ENCODE assay signal across 19 cellular contexts in the genomic region with DNA sequence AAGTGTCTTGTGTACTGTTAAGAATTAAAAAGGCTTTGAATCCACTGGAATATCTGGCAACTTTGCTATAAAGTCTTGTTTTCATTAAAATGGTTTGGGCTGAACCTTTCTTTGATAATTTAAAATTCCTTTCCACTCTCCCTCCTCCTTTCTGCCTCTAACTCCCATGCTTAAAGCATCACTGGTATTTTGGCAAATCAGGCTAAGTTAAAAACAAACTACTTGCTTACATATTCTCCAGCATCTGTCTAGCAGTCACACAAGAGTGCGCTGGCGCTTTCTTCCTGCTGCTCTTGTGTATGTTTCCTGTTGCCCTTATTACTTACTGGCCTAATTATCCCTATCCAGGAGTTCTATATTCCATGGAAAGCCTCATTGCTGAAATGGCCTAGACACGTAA.
DNase-seq lines count a peak whose midpoint lies in the region; TF ChIP-seq lines count a peak whose summit lies in the region.
"Had no signal": no experiment of that assay in that cellular context is flagged by ENCODE, and none has a peak within 500 bp of the region (broad histone marks: within the 10 kb centered on the region; RNA-seq: fewer than 3 reads in every experiment).

No MANE protein-coding gene starts in this region.

- H3K4me3 ChIP-seq in SK-N-SH (ENCODE audit: low read depth in 2 of 2, low read length in 1 of 2) = no peak overlapping the region
- no peak overlapping the region for H3K4me3 ChIP-seq in fibroblast of the aortic adventitia (ENCODE audit: low read depth, low read length)
- no peak overlapping the region for H3K4me3 ChIP-seq in HAP-1
- H3K4me3 ChIP-seq: SJCRH30 had no signal

- POLR2A ChIA-PET in SK-N-SH (lab: Yijun Ruan, JAX) = no interaction called here

- DNase-seq in AG08396 (ENCODE audit: low spot score) (peak; percentile 8), EH (ENCODE audit: low read depth) (peak; percentile 35), SK-N-SH (no peak), fibroblast of the aortic adventitia (ENCODE audit: low read depth) (peak; percentile 56), NCI-H345 (lab: John Stamatoyannopoulos, UW) (no peak), HAP-1 (ENCODE audit: low spot score in 2 of 2) (no peak)
- no peak for DNase-seq in stimulated activated naive CD4-positive, alpha-beta T cell treated with Interleukin-2 at 50 U/mL for 16 hours (lab: John Stamatoyannopoulos, UW)
- no peak for DNase-seq in stimulated activated CD4-positive, alpha-beta T cell treated with anti-CD3 and anti-CD28 coated beads, Interleukin-12 subunit alpha, Interleukin-12 subunit beta, amount 100 ng/mL, for 4 hours
- DNase-seq: CD4-positive, CD25-positive, alpha-beta regulatory T cell; DMS153; GF-D8; NCI-H187; NCI-H2107; NCI-H226; NCI-H524 treated with DMSO at 0.1 percent for 48 hours; SJCRH30; SW 1271 had no signal

- H3K27ac ChIP-seq in SK-N-SH (ENCODE audit: low read depth in 2 of 2, low read length in 1 of 2) = peak overlapping the region; percentile 0 to 17; a peak in 2 of 4 replicates
- H3K27ac ChIP-seq: HL-60, KMS-11, SJCRH30 had no signal

- CTCF ChIA-PET in SK-N-SH (lab: Yijun Ruan, JAX) = no interaction called here

- H3K27me3 ChIP-seq in SK-N-SH (ENCODE audit: insufficient read depth) (no peaks in the 10 kb centered on the region), HAP-1 (ENCODE audit: low read depth) (no peaks in the 10 kb centered on the region)
- H3K27me3 ChIP-seq: SJCRH30 had no signal

- TF ChIP-seq CTCF in SK-N-SH (IDR thresholded peaks at IDR 0.05) (no peak), fibroblast of the aortic adventitia (IDR thresholded peaks at IDR 0.05; ENCODE audit: insufficient read depth, low read length) (no peak)

- H2AFZ ChIP-seq in SK-N-SH (ENCODE audit: low read depth) = no peak overlapping the region

- TF ChIP-seq EP300 in SK-N-SH (IDR thresholded peaks at IDR 0.05; ENCODE audit: borderline replicate concordance in 1 of 2, low read depth in 1 of 2, low read length in 1 of 2) = no peak

- H3F3A ChIP-seq in SK-N-SH (replicated peaks; ENCODE audit: insufficient read depth) = peaks cover 43% of the 10 kb centered on the region

- in situ Hi-C loops in HAP-1 (cut with MboI; ENCODE audit: low sequenced_read_pairs) = no loop called here

- H4K20me1 ChIP-seq in SK-N-SH (ENCODE audit: insufficient read depth) = no peaks in the 10 kb centered on the region

- no peak overlapping the region for H3K4me2 ChIP-seq in SK-N-SH
- H3K4me2 ChIP-seq: KMS-11 had no signal

- no peak overlapping the region for H3K9ac ChIP-seq in SK-N-SH
- H3K9ac ChIP-seq: KMS-11 had no signal

- no peaks in the 10 kb centered on the region for H3K9me2 ChIP-seq in SK-N-SH

- 51% methylated on average over 3 of the region's 3 CpGs for WGBS in SK-N-SH (ENCODE audit: low lambda C conversion rate)

- no peak for TF ChIP-seq RAD21 in SK-N-SH (IDR thresholded peaks at IDR 0.05; ENCODE audit: low read length)

- no peaks in the 10 kb centered on the region for H3K79me2 ChIP-seq in SK-N-SH (ENCODE audit: insufficient read depth)

- H3K36me3 ChIP-seq in SK-N-SH (replicated peaks in 1 of 2; ENCODE audit: control insufficient read depth in 1 of 2, insufficient read depth in 2 of 2, low read length in 1 of 2) (no peaks in the 10 kb centered on the region), HAP-1 (replicated peaks) (no peaks in the 10 kb centered on the region)
- H3K36me3 ChIP-seq: SJCRH30 had no signal

- H3K4me1 ChIP-seq in SK-N-SH (ENCODE audit: control insufficient read depth in 1 of 2, insufficient read depth in 2 of 2, low read depth in 1 of 2, low read length in 1 of 2) (no peaks in the 10 kb centered on the region; a peak in 1 of 4 replicates), HAP-1 (peaks cover 15% of the 10 kb centered on the region)
- H3K4me1 ChIP-seq: SJCRH30 had no signal

- H3K9me3 ChIP-seq in SK-N-SH (no peaks in the 10 kb centered on the region), HAP-1 (no peaks in the 10 kb centered on the region)
- H3K9me3 ChIP-seq: SJCRH30 had no signal

TF ChIP-seq in SK-N-SH, 30 proteins besides CTCF, POLR2A, EP300 and RAD21:
- TF ChIP-seq FOSL2 (IDR thresholded peaks at IDR 0.05; ENCODE audit: borderline replicate concordance, low read depth) (no peak), RXRA (IDR thresholded peaks at IDR 0.05; ENCODE audit: borderline replicate concordance, low read depth) (no peak)

Comparison
In these comparisons a context has a peak if more than half of its experiments do, and no peak if none do; other contexts are left out.
1. DNase-seq: peak in AG08396 (single experiment), EH (single experiment) and fibroblast of the aortic adventitia (single experiment); none in SK-N-SH (single experiment), stimulated activated naive CD4-positive, alpha-beta T cell treated with Interleukin-2 at 50 U/mL for 16 hours (single experiment), stimulated activated CD4-positive, alpha-beta T cell treated with anti-CD3 and anti-CD28 coated beads, Interleukin-12 subunit alpha, Interleukin-12 subunit beta, amount 100 ng/mL, for 4 hours (single experiment), NCI-H345 (single experiment) and HAP-1 (0 of 2).